16 cellular contexts compared by ENCODE assay signal in genomic region chr1:95778217-95778616, GRCh38.
DNase-seq lines count a peak whose midpoint lies in the region; ATAC-seq and TF ChIP-seq lines count a peak whose summit lies in the region.
"Had no signal": no experiment of that assay in that cellular context is flagged by ENCODE, and none has a peak within 500 bp of the region (broad histone marks: within the 10 kb centered on the region; RNA-seq: fewer than 3 reads in every experiment).

No MANE protein-coding gene starts in this region.

- no peak for TF ChIP-seq CTCF in GM20000 (IDR thresholded peaks at IDR 0.05; ENCODE audit: extremely low read depth, missing control alignments)

- peak; percentile 7 for DNase-seq in NCI-H82 (lab: John Stamatoyannopoulos, UW)
- no peak for DNase-seq in NCI-H82 treated with DMSO at 0.1 percent for 48 hours (lab: John Stamatoyannopoulos, UW; ENCODE audit: unreplicated experiment)
- no peak for DNase-seq in GDM1 (lab: John Stamatoyannopoulos, UW)
- DNase-seq in UCSD-AML1 (lab: John Stamatoyannopoulos, UW; ENCODE audit: unreplicated experiment) = no peak
- DNase-seq in GM20000 (ENCODE audit: low spot score) = no peak
- DNase-seq: Calu3; CD4-positive, alpha-beta T cell; DMS79; EL; HCEC 1CT; HFFc6; Karpas-422 had no signal

- peak; percentile 89 for ATAC-seq in HG02610 (IDR thresholded peaks at IDR 0.05; ENCODE audit: unreplicated experiment)
- ATAC-seq in HG03565 (IDR thresholded peaks at IDR 0.05; ENCODE audit: unreplicated experiment) = peak; percentile 71
- ATAC-seq in GM21619 (IDR thresholded peaks at IDR 0.05; ENCODE audit: unreplicated experiment) = no peak
- ATAC-seq: K562 had no signal
